1 cellular context compared by ENCODE assay signal in the genomic region with DNA sequence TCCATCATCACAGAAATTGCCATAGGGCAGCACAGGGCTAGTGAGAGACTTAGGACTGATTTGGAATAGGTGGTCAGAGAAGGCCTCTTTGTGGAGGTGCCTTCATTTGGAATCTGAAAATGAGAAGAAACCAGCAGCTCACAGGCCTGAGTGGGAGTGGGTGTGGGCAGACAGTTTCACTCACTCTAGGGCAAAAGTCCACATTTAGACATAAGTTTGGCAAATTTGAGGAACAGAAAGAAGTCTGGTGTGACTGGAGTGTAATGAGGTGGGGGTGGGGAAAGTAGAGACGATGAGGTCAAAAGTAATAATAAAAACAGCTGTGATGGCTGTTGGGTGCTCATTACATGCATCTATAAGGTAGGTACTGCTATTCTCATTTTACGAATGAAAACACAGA.
TF ChIP-seq lines count a peak whose summit lies in the region.

No MANE protein-coding gene starts in this region.

TF ChIP-seq in GM12878, 131 proteins besides CTCF, POLR2A, EP300 and RAD21 (continued from another document):
- TF ChIP-seq, protein P1, sequence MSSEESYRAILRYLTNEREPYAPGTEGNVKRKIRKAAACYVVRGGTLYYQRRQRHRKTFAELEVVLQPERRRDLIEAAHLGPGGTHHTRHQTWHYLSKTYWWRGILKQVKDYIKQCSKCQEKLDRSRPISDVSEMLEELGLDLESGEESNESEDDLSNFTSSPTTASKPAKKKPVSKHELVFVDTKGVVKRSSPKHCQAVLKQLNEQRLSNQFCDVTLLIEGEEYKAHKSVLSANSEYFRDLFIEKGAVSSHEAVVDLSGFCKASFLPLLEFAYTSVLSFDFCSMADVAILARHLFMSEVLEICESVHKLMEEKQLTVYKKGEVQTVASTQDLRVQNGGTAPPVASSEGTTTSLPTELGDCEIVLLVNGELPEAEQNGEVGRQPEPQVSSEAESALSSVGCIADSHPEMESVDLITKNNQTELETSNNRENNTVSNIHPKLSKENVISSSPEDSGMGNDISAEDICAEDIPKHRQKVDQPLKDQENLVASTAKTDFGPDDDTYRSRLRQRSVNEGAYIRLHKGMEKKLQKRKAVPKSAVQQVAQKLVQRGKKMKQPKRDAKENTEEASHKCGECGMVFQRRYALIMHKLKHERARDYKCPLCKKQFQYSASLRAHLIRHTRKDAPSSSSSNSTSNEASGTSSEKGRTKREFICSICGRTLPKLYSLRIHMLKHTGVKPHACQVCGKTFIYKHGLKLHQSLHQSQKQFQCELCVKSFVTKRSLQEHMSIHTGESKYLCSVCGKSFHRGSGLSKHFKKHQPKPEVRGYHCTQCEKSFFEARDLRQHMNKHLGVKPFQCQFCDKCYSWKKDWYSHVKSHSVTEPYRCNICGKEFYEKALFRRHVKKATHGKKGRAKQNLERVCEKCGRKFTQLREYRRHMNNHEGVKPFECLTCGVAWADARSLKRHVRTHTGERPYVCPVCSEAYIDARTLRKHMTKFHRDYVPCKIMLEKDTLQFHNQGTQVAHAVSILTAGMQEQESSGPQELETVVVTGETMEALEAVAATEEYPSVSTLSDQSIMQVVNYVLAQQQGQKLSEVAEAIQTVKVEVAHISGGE (CRISPR knock-in tag; IDR thresholded peaks at IDR 0.05): no peak
- TF ChIP-seq MYB (IDR thresholded peaks at IDR 0.05; ENCODE audit: borderline replicate concordance, low read depth, low read length) (peak; percentile 50; the same call in 1 of the 2 replicates), EZH2 (IDR thresholded peaks at IDR 0.05; ENCODE audit: borderline replicate concordance, control insufficient read depth, low read depth, low read length) (no peak), CREB1 (IDR thresholded peaks at IDR 0.05; ENCODE audit: low read depth) (peak; percentile 87), HDGF (IDR thresholded peaks at IDR 0.05) (no peak), WRNIP1 (IDR thresholded peaks at IDR 0.05; ENCODE audit: borderline replicate concordance, low read depth, low read length) (no peak), CEBPB (IDR thresholded peaks at IDR 0.05; ENCODE audit: borderline replicate concordance in 1 of 2, low read depth in 2 of 2, low read length in 2 of 2) (peak in 1 of 2 experiments; percentile 94; a peak in 1 of 4 replicates), IRF4 (IDR thresholded peaks at IDR 0.05; ENCODE audit: low read depth, low read length) (peak; percentile 94), MEF2A (IDR thresholded peaks at IDR 0.05; ENCODE audit: insufficient read depth, low read depth, low read length) (peak; percentile 99), NBN (IDR thresholded peaks at IDR 0.05) (peak; percentile 98), IKZF1 (conservative IDR thresholded peaks at IDR 0.05) (peak; percentile 95), CBX5 (IDR thresholded peaks at IDR 0.05; ENCODE audit: low read depth) (peak; percentile 85; the same call in 1 of the 2 replicates), TCF12 (IDR thresholded peaks at IDR 0.05; ENCODE audit: low read depth, low read length) (peak; percentile 97), TCF3 (IDR thresholded peaks at IDR 0.05; ENCODE audit: borderline replicate concordance, insufficient read depth, low read depth, low read length) (peak; percentile 77; the same call in 1 of the 2 replicates), JUNB (IDR thresholded peaks at IDR 0.05) (peak; percentile 82), NR2C2 (IDR thresholded peaks at IDR 0.05; ENCODE audit: borderline replicate concordance, control insufficient read depth, insufficient read length, low read depth) (no peak), TARDBP (IDR thresholded peaks at IDR 0.05; ENCODE audit: borderline replicate concordance) (peak; percentile 57; the same call in 1 of the 2 replicates), EGR1 (IDR thresholded peaks at IDR 0.05; ENCODE audit: borderline replicate concordance in 1 of 2, low read depth in 2 of 2, low read length in 2 of 2) (peak in 1 of 2 experiments; percentile 85; a peak in 2 of 3 replicates), STAT3 (IDR thresholded peaks at IDR 0.05; ENCODE audit: low read depth, low read length) (peak; percentile 82; the same call in 1 of the 2 replicates), ATF7 (IDR thresholded peaks at IDR 0.05; ENCODE audit: low read depth) (peak; percentile 98), TCF7 (IDR thresholded peaks at IDR 0.05; ENCODE audit: borderline replicate concordance) (no peak), TAF1 (IDR thresholded peaks at IDR 0.05; ENCODE audit: borderline replicate concordance, low read depth, low read length) (no peak)
- TF ChIP-seq, protein P2, sequence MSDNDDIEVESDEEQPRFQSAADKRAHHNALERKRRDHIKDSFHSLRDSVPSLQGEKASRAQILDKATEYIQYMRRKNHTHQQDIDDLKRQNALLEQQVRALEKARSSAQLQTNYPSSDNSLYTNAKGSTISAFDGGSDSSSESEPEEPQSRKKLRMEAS (IDR thresholded peaks at IDR 0.05; ENCODE audit: low read depth, low read length): no peak
- TF ChIP-seq, protein P3, sequence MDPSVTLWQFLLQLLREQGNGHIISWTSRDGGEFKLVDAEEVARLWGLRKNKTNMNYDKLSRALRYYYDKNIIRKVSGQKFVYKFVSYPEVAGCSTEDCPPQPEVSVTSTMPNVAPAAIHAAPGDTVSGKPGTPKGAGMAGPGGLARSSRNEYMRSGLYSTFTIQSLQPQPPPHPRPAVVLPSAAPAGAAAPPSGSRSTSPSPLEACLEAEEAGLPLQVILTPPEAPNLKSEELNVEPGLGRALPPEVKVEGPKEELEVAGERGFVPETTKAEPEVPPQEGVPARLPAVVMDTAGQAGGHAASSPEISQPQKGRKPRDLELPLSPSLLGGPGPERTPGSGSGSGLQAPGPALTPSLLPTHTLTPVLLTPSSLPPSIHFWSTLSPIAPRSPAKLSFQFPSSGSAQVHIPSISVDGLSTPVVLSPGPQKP (IDR thresholded peaks at IDR 0.05; ENCODE audit: low read depth, low read length): no peak
